ENCODE assay signal across 27 cellular contexts in the genomic region with DNA sequence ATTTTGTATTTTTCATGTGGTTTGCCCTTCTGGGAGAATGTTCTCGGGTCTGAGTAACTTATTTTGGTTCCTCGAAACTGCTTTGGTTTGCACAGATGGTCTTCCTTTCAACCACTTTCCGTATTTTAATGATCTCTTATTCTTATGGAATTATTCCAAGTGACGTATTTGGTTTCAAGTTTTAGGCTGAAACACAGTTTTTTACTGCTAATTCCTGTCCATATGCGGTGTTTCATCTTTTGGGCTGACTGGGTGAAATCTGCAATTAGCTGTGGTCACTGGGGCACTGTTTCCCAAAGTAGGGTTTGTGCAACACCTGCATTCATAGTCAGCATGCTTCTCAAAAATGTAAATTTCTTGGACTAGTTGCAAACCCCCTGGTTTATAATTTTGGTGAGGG.
"Had no signal": no experiment of that assay in that cellular context is flagged by ENCODE, and none has a peak within 500 bp of the region (broad histone marks: within the 10 kb centered on the region; RNA-seq: fewer than 3 reads in every experiment).

No MANE protein-coding gene starts in this region.

- H3K27ac ChIP-seq: adrenal gland, left ventricle myocardium inferior, spleen, thoracic aorta, uterus had no signal

- ATAC-seq: activated T-cell treated with anti-CD3 and anti-CD28 coated beads, Interleukin-2, amount 50 U/mL, for 72 hours; esophagus mucosa; mucosa of descending colon; right cardiac atrium had no signal

- H3K4me3 ChIP-seq: adrenal gland, left ventricle myocardium inferior, mucosa of descending colon, spleen, thoracic aorta, uterus had no signal

- H3K4me1 Mint-ChIP-seq: activated naive CD8-positive, alpha-beta T cell treated with anti-CD3 and anti-CD28 coated beads for 36 hours; neural crest cell had no signal

- H3K27ac Mint-ChIP-seq: activated B cell treated with CpG ODN at 0.5 μM for 24 hours; activated naive CD8-positive, alpha-beta T cell treated with anti-CD3 and anti-CD28 coated beads for 36 hours; activated T-cell treated with anti-CD3 and anti-CD28 coated beads, Interleukin-2, amount 50 U/mL, for 72 hours; dendritic cell treated with granulocyte-macrophage colony-stimulating factor and Interleukin-4, amounts not matched to agents 40 ng/mL and 50 ng/mL, for 4 days; endodermal cell; T-helper 2 cell treated with Interferon-gamma antibody and Interleukin-4, amounts not matched to agents 5 μg/mL and 100 μg/mL, for 36 hours had no signal

- H3K9me3 Mint-ChIP-seq: activated B cell treated with CpG ODN at 0.5 μM for 24 hours; activated naive CD8-positive, alpha-beta T cell treated with anti-CD3 and anti-CD28 coated beads for 36 hours; activated T-cell treated with anti-CD3 and anti-CD28 coated beads, Interleukin-2, amount 50 U/mL, for 72 hours; dendritic cell treated with granulocyte-macrophage colony-stimulating factor and Interleukin-4, amounts not matched to agents 40 ng/mL and 50 ng/mL, for 4 days; endodermal cell; neural crest cell; T-helper 2 cell treated with Interferon-gamma antibody and Interleukin-4, amounts not matched to agents 5 μg/mL and 100 μg/mL, for 36 hours had no signal

- H3K36me3 Mint-ChIP-seq: activated naive CD8-positive, alpha-beta T cell treated with anti-CD3 and anti-CD28 coated beads for 36 hours had no signal

- DNase-seq: activated B cell treated with CpG ODN at 0.5 μM for 24 hours; activated CD4-positive, alpha-beta T cell treated with anti-CD3 and anti-CD28 coated beads, Interleukin-2, amount 50 U/mL, for 1 hour; activated naive CD4-positive, alpha-beta T cell; activated naive CD8-positive, alpha-beta T cell treated with anti-CD3 and anti-CD28 coated beads for 36 hours; activated T-cell treated with anti-CD3 and anti-CD28 coated beads for 4 hours; activated T-cell treated with anti-CD3 and anti-CD28 coated beads, Interleukin-2, amount 50 U/mL, for 72 hours; adrenal gland; aorta; caudate nucleus; endodermal cell; glutamatergic neuron; islet precursor cell; left ventricle myocardium inferior; mucosa of descending colon; occipital lobe; posterior cingulate gyrus; right cardiac atrium; spleen; stimulated activated naive CD4-positive, alpha-beta T cell treated with Interleukin-2 at 50 U/mL for 16 hours; T-helper 1 cell; trophoblast cell; uterus had no signal

- H3K27me3 ChIP-seq: adrenal gland, spleen, uterus had no signal

- H3K36me3 ChIP-seq: adrenal gland, left ventricle myocardium inferior, spleen, thoracic aorta, uterus had no signal

- H3K27me3 Mint-ChIP-seq: activated B cell treated with CpG ODN at 0.5 μM for 24 hours; activated naive CD8-positive, alpha-beta T cell treated with anti-CD3 and anti-CD28 coated beads for 36 hours; dendritic cell treated with granulocyte-macrophage colony-stimulating factor and Interleukin-4, amounts not matched to agents 40 ng/mL and 50 ng/mL, for 4 days had no signal

- H3K9me3 ChIP-seq: adrenal gland, left ventricle myocardium inferior, mucosa of descending colon, spleen, thoracic aorta, uterus had no signal

- H3K4me3 Mint-ChIP-seq: activated B cell treated with CpG ODN at 0.5 μM for 24 hours; activated naive CD8-positive, alpha-beta T cell treated with anti-CD3 and anti-CD28 coated beads for 36 hours; activated T-cell treated with anti-CD3 and anti-CD28 coated beads, Interleukin-2, amount 50 U/mL, for 72 hours; dendritic cell treated with granulocyte-macrophage colony-stimulating factor and Interleukin-4, amounts not matched to agents 40 ng/mL and 50 ng/mL, for 4 days; endodermal cell; neural crest cell; T-helper 2 cell treated with Interferon-gamma antibody and Interleukin-4, amounts not matched to agents 5 μg/mL and 100 μg/mL, for 36 hours had no signal
